ENCODE assay signal across 9 cellular contexts in the genomic region with DNA sequence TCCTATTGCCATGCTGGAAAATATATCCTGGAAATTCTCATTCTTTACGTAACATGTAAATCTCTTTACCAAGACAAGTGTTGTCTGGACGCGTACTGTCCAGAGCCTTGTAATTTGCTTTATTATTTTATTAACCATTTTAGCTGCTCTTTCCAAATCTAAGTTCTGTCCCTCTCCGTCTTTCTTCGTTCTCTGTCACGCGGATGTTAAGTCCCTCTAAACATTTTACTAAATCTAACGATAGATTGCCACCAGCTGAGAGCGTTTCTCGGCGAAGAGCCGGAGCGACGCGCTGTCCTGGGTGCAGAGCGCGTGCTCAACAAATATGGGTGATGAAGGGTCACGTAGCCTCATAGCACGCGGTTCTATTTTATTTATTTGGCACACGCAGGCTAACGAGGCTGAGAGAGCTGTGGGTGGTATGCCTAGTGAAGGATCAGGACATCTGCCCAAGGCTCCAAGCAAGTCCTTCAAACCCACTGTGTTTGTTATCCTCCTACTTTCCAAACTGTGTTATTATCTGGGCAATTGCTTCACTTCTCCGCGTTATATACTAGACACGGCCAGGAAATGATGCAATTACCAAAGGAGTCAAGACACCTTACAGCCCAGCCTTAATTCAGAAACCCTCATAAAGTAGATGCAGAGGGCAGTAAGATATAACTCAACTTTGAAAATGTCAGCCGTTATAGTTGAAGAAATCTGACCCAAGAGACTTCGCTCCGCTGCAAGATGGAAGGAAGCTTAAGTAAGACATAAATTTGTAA. TPM values are rescaled to one million over a fixed set of nuclear protein-coding genes. Genes with fewer than 3 reads are reported as not detected.
DNase-seq lines count a peak whose midpoint lies in the region; ATAC-seq and TF ChIP-seq lines count a peak whose summit lies in the region.
"Had no signal": no experiment of that assay in that cellular context is flagged by ENCODE, and none has a peak within 500 bp of the region (broad histone marks: within the 10 kb centered on the region; RNA-seq: fewer than 3 reads in every experiment).

No MANE protein-coding gene starts in this region.

- H3K36me3 ChIP-seq in endocrine pancreas (ENCODE audit: control insufficient read depth, insufficient read depth, low read length): no peaks in the 10 kb centered on the region

- no peak overlapping the region for H3K27ac Mint-ChIP-seq in CD4-positive, alpha-beta T cell
- H3K27ac Mint-ChIP-seq in stimulated activated naive B cell treated with anti-CD40 and anti-IgM and Interleukin-4, amounts not matched to agents 10 μg/mL and 1 μg/mL and 100 μg/mL, for 72 hours: no peak overlapping the region
- H3K27ac Mint-ChIP-seq: activated naive CD8-positive, alpha-beta T cell had no signal

- no peaks in the 10 kb centered on the region for H3K27me3 ChIP-seq in CD4-positive, alpha-beta T cell (ENCODE audit: control insufficient read depth, insufficient read depth, low read length)
- H3K27me3 ChIP-seq in endocrine pancreas (ENCODE audit: control insufficient read depth, insufficient read depth, low read length): no peaks in the 10 kb centered on the region

- H3K4me3 ChIP-seq in endocrine pancreas (ENCODE audit: control insufficient read depth, insufficient read depth, low read length): peak overlapping the region; percentile 89

- no peaks in the 10 kb centered on the region for H3K9me3 Mint-ChIP-seq in CD4-positive, alpha-beta T cell
- H3K9me3 Mint-ChIP-seq in stimulated activated naive B cell treated with anti-CD40 and anti-IgM and Interleukin-4, amounts not matched to agents 10 μg/mL and 1 μg/mL and 100 μg/mL, for 72 hours: no peaks in the 10 kb centered on the region

- H3K9me3 ChIP-seq in CD4-positive, alpha-beta T cell (ENCODE audit: control insufficient read depth, low read length): no peaks in the 10 kb centered on the region
- no peaks in the 10 kb centered on the region for H3K9me3 ChIP-seq in endocrine pancreas (ENCODE audit: control insufficient read depth, low read length)

- H3K4me3 Mint-ChIP-seq in CD4-positive, alpha-beta T cell: no peak overlapping the region
- H3K4me3 Mint-ChIP-seq in stimulated activated naive B cell treated with anti-CD40 and anti-IgM and Interleukin-4, amounts not matched to agents 10 μg/mL and 1 μg/mL and 100 μg/mL, for 72 hours: no peak overlapping the region
- H3K4me3 Mint-ChIP-seq: activated naive CD8-positive, alpha-beta T cell had no signal

- H3K4me1 Mint-ChIP-seq in CD4-positive, alpha-beta T cell (ENCODE audit: low read depth): peaks cover 13% of the 10 kb centered on the region
- peaks cover 5 to 8% of the 10 kb centered on the region in 2 donors for H3K4me1 Mint-ChIP-seq in stimulated activated naive B cell treated with anti-CD40 and anti-IgM and Interleukin-4, amounts not matched to agents 10 μg/mL and 1 μg/mL and 100 μg/mL, for 72 hours

- CTCF ChIA-PET in CD4-positive, alpha-beta T cell (lab: Charles Lee): interaction anchor here (0.6 to 4.2 kb wide), 9 partner anchors 10 to 205 kb away, joined by 3 to 72 read pairs (median 4); a partner anchor contains a TSS

- peak overlapping the region; percentile 93 for H3K27ac ChIP-seq in CD4-positive, alpha-beta T cell (ENCODE audit: low read depth, low read length)

- peaks cover under 1% of the 10 kb centered on the region for H3K36me3 Mint-ChIP-seq in CD4-positive, alpha-beta T cell (ENCODE audit: low read depth)
- no peaks in the 10 kb centered on the region for H3K36me3 Mint-ChIP-seq in stimulated activated naive B cell treated with anti-CD40 and anti-IgM and Interleukin-4, amounts not matched to agents 10 μg/mL and 1 μg/mL and 100 μg/mL, for 72 hours

- H3K9ac ChIP-seq in endocrine pancreas (ENCODE audit: control insufficient read depth, insufficient read depth, low read length): peak overlapping the region; percentile 74

- POLR2A ChIA-PET in CD4-positive, alpha-beta T cell (lab: Charles Lee): interaction anchor here (0.7 to 4.4 kb wide), 29 partner anchors 10 to 1703 kb away, joined by 3 to 528 read pairs (median 6); a partner anchor contains a TSS

- no peaks in the 10 kb centered on the region for H3K27me3 Mint-ChIP-seq in CD4-positive, alpha-beta T cell
- no peaks in the 10 kb centered on the region for H3K27me3 Mint-ChIP-seq in stimulated activated naive B cell treated with anti-CD40 and anti-IgM and Interleukin-4, amounts not matched to agents 10 μg/mL and 1 μg/mL and 100 μg/mL, for 72 hours
- H3K27me3 Mint-ChIP-seq: activated naive CD8-positive, alpha-beta T cell had no signal

- intact Hi-C loops in CD4-positive, alpha-beta T cell (cut with DNase I, micrococcal nuclease): loop anchor here (1.0 to 10.0 kb wide), 4 partner anchors 11 to 1484 kb away; a partner anchor contains a TSS

- peak; percentile 24 to 56 (median 44) for DNase-seq in CD4-positive, alpha-beta T cell
- peak; percentile 92 for DNase-seq in NCI-H69 (lab: John Stamatoyannopoulos, UW)
- peak; percentile 47 to 50 for DNase-seq in activated CD4-positive, alpha-beta T cell treated with anti-CD3 and anti-CD28 coated beads, Interleukin-2, amount 50 U/mL, for 4 hours
- DNase-seq in midbrain (lab: John Stamatoyannopoulos, UW): peak; percentile 73
- peak; percentile 49 for DNase-seq in stimulated activated naive B cell treated with anti-CD40 and anti-IgM and Interleukin-4, amounts not matched to agents 10 μg/mL and 1 μg/mL and 100 μg/mL, for 72 hours

- TF ChIP-seq CTCF in CD4-positive, alpha-beta T cell (IDR thresholded peaks at IDR 0.05): no peak

- peak; percentile 72 for ATAC-seq in CD4-positive, alpha-beta T cell (ENCODE audit: poor library complexity)
- ATAC-seq in GM19351 (IDR thresholded peaks at IDR 0.05; ENCODE audit: unreplicated experiment) (peak; percentile 75), HG03439 (IDR thresholded peaks at IDR 0.05; ENCODE audit: unreplicated experiment) (peak; percentile 77)
- ATAC-seq in stimulated activated naive B cell treated with anti-CD40 and anti-IgM and Interleukin-4, amounts not matched to agents 10 μg/mL and 1 μg/mL and 100 μg/mL, for 72 hours (replicated peaks): peak; percentile 88 to 89

- H3K4me1 ChIP-seq in endocrine pancreas (ENCODE audit: control insufficient read depth, insufficient read depth, low read length): no peaks in the 10 kb centered on the region

RNA-seq across cellular contexts. Expression of a gene that starts 10.0 kb away (rescaled TPM):
- 10 to 100 TPM; 34.6 to 35.7 TPM for total RNA-seq in CD4-positive, alpha-beta T cell

RNA-seq across cellular contexts. Expression of a gene that starts 31.3 kb away (rescaled TPM):
- total RNA-seq in CD4-positive, alpha-beta T cell: under 1 TPM; 0.08 to 0.30 TPM

Comparison
In these comparisons a context has a peak if more than half of its experiments do, and no peak if none do; other contexts are left out.
1. Peak in every context shown above with its lines: DNase-seq, ATAC-seq, H3K4me3 ChIP-seq and H3K27ac ChIP-seq.